In genomic region chr5:61805101-61805500, GRCh38 we compare ENCODE assay signal across 8 cellular contexts.
DNase-seq lines count a peak whose midpoint lies in the region; ATAC-seq and TF ChIP-seq lines count a peak whose summit lies in the region.
"Had no signal": no experiment of that assay in that cellular context is flagged by ENCODE, and none has a peak within 500 bp of the region (broad histone marks: within the 10 kb centered on the region; RNA-seq: fewer than 3 reads in every experiment).

No MANE protein-coding gene starts in this region.

- H3K27me3 ChIP-seq in HCT116 (ENCODE audit: insufficient read depth, low read length) (peaks cover 36% of the 10 kb centered on the region; the same call in 1 of the 2 replicates), SK-N-SH (ENCODE audit: insufficient read depth) (no peaks in the 10 kb centered on the region), smooth muscle cell (ENCODE audit: low read depth) (no peaks in the 10 kb centered on the region)

- RAD21 ChIA-PET in HCT116 (lab: Charles Lee; ENCODE audit: low non-redundant PET in 1 of 2, low total read pairs in 2 of 2, uncharacterized antibody in 2 of 2, unreplicated experiment in 2 of 2), result no interaction called here

- H3K4me3 ChIP-seq in HCT116 (replicated peaks in 1 of 2; ENCODE audit: low read depth in 1 of 2, low read length in 2 of 2) (no peak overlapping the region), SK-N-SH (ENCODE audit: low read depth in 2 of 2, low read length in 1 of 2) (no peak overlapping the region), fibroblast of mammary gland (ENCODE audit: control insufficient read depth, low read depth, low read length) (no peak overlapping the region), smooth muscle cell (no peak overlapping the region)

- DNase-seq in HCT116 (ENCODE audit: low read depth, low spot score), result no peak
- no peak for DNase-seq in SK-N-SH
- peak; percentile 57 for DNase-seq in fibroblast of mammary gland (ENCODE audit: low read depth)
- no peak for DNase-seq in smooth muscle cell (lab: John Stamatoyannopoulos, UW; ENCODE audit: unreplicated experiment)
- no peak for DNase-seq in effector CD4-positive, alpha-beta T cell
- no peak for DNase-seq in anterior cingulate cortex (lab: John Stamatoyannopoulos, UW)
- no peak for DNase-seq in cortex of kidney (lab: John Stamatoyannopoulos, UW)
- DNase-seq: NCI-H1105 had no signal

- POLR2A ChIA-PET in HCT116 (lab: Charles Lee), result no interaction called here
- POLR2A ChIA-PET in SK-N-SH (lab: Yijun Ruan, JAX), result no interaction called here

- H3F3A ChIP-seq in SK-N-SH (replicated peaks; ENCODE audit: insufficient read depth), result no peaks in the 10 kb centered on the region
- H3F3A ChIP-seq in smooth muscle cell (ENCODE audit: low read depth), result no peaks in the 10 kb centered on the region

- 26% methylated on average over 5 of the region's 5 CpGs for WGBS in SK-N-SH (ENCODE audit: low lambda C conversion rate)
- WGBS in smooth muscle cell (ENCODE audit: low lambda C conversion rate), result 16% methylated on average over 5 of the region's 5 CpGs

- TF ChIP-seq RAD21 in HCT116 (IDR thresholded peaks at IDR 0.05; ENCODE audit: low read depth) (no peak), SK-N-SH (IDR thresholded peaks at IDR 0.05; ENCODE audit: low read length) (no peak)

- H3K9me2 ChIP-seq in HCT116 (ENCODE audit: insufficient read depth) (no peaks in the 10 kb centered on the region), SK-N-SH (no peaks in the 10 kb centered on the region)

- H3K9ac ChIP-seq in HCT116 (ENCODE audit: low read length) (no peak overlapping the region), SK-N-SH (no peak overlapping the region), smooth muscle cell (ENCODE audit: low read depth) (no peak overlapping the region)

- intact Hi-C loops in HCT116 (cut with micrococcal nuclease), result no loop called here

- H3K36me3 ChIP-seq in HCT116 (ENCODE audit: control insufficient read depth in 1 of 2, insufficient read depth in 2 of 2, low read length in 2 of 2) (no peaks in the 10 kb centered on the region), SK-N-SH (replicated peaks in 1 of 2; ENCODE audit: control insufficient read depth in 1 of 2, insufficient read depth in 2 of 2, low read length in 1 of 2) (no peaks in the 10 kb centered on the region), smooth muscle cell (ENCODE audit: low read depth) (no peaks in the 10 kb centered on the region)

- TF ChIP-seq CTCF in HCT116 (IDR thresholded peaks at IDR 0.05 in 2 of 3, conservative IDR thresholded peaks at IDR 0.05 in 1 of 3; ENCODE audit: borderline replicate concordance in 1 of 3, insufficient read depth in 1 of 3, low read depth in 2 of 3, low read length in 2 of 3) (no peak), SK-N-SH (IDR thresholded peaks at IDR 0.05) (no peak), fibroblast of mammary gland (conservative IDR thresholded peaks at IDR 0.05; ENCODE audit: control insufficient read depth, insufficient read depth, low read depth, low read length) (no peak), smooth muscle cell (IDR thresholded peaks at IDR 0.05; ENCODE audit: borderline replicate concordance, insufficient read depth, poor library complexity, severe bottlenecking) (no peak)

- TF ChIP-seq EP300 in SK-N-SH (IDR thresholded peaks at IDR 0.05; ENCODE audit: borderline replicate concordance in 1 of 2, low read depth in 1 of 2, low read length in 1 of 2), result no peak

- no peak overlapping the region for H2AFZ ChIP-seq in HCT116 (ENCODE audit: low read depth, low read length, poor library complexity, severe bottlenecking)
- no peak overlapping the region for H2AFZ ChIP-seq in SK-N-SH (ENCODE audit: low read depth)
- peak overlapping the region; percentile 22 for H2AFZ ChIP-seq in smooth muscle cell (ENCODE audit: low read depth)

- H3K27ac ChIP-seq in HCT116 (ENCODE audit: low read depth, low read length), result no peak overlapping the region
- no peak overlapping the region for H3K27ac ChIP-seq in SK-N-SH (ENCODE audit: low read depth in 2 of 2, low read length in 1 of 2)
- peak overlapping the region; percentile 61 for H3K27ac ChIP-seq in smooth muscle cell (ENCODE audit: low read depth)

- no TSS peak for BruUV-seq in HCT116 (replicated peaks; lab: Mats Ljungman, UMichigan)

- peaks cover 9 to 10% of the 10 kb centered on the region in 2 experiments for H3K4me1 ChIP-seq in HCT116 (ENCODE audit: control insufficient read depth in 1 of 2, insufficient read depth in 2 of 2, low read length in 2 of 2)
- peaks cover 0 to 10% of the 10 kb centered on the region in 2 experiments; a peak in 1 of 4 replicates for H3K4me1 ChIP-seq in SK-N-SH (ENCODE audit: control insufficient read depth in 1 of 2, insufficient read depth in 2 of 2, low read depth in 1 of 2, low read length in 1 of 2)
- H3K4me1 ChIP-seq in smooth muscle cell (ENCODE audit: low read depth), result no peaks in the 10 kb centered on the region

- H3K9me3 ChIP-seq in HCT116 (ENCODE audit: control insufficient read depth in 1 of 2, insufficient read depth in 1 of 2, low read depth in 1 of 2, low read length in 2 of 2), result no peaks in the 10 kb centered on the region
- no peaks in the 10 kb centered on the region for H3K9me3 ChIP-seq in SK-N-SH
- no peaks in the 10 kb centered on the region for H3K9me3 ChIP-seq in smooth muscle cell (replicated peaks; ENCODE audit: low read depth)

- TF ChIP-seq POLR2A in HCT116 (IDR thresholded peaks at IDR 0.05; ENCODE audit: borderline replicate concordance, extremely low read depth, insufficient read depth, insufficient read length), result no peak

- CTCF ChIA-PET in HCT116 (lab: Charles Lee), result no interaction called here
- CTCF ChIA-PET in SK-N-SH (lab: Yijun Ruan, JAX), result interaction anchor here (0.6 to 1.1 kb wide), 3 partner anchors 9 to 33 kb away, joined by 3 read pairs; no protein-coding TSS in a partner anchor

- peak; percentile 63 for ATAC-seq in HCT116

- H3K79me2 ChIP-seq in HCT116 (ENCODE audit: insufficient read depth, low read length), result no peaks in the 10 kb centered on the region
- H3K79me2 ChIP-seq in SK-N-SH (ENCODE audit: insufficient read depth), result no peaks in the 10 kb centered on the region
- H3K79me2 ChIP-seq in smooth muscle cell (ENCODE audit: low read depth), result no peaks in the 10 kb centered on the region

- H3K4me2 ChIP-seq in HCT116 (ENCODE audit: low read length) (peak overlapping the region; percentile 24), SK-N-SH (peak overlapping the region; percentile 47; the same call in 1 of the 2 replicates), smooth muscle cell (peak overlapping the region; percentile 56)

- H4K20me1 ChIP-seq in HCT116 (ENCODE audit: insufficient read depth) (no peaks in the 10 kb centered on the region), SK-N-SH (ENCODE audit: insufficient read depth) (no peaks in the 10 kb centered on the region), smooth muscle cell (ENCODE audit: low read depth) (no peaks in the 10 kb centered on the region)

TF ChIP-seq in HCT116, 20 proteins besides CTCF, POLR2A, EP300 and RAD21:
- TF ChIP-seq YY1 (IDR thresholded peaks at IDR 0.05; ENCODE audit: extremely low read depth, insufficient replicate concordance, low read depth, low read length), result no peak
- no peak for TF ChIP-seq CEBPB (IDR thresholded peaks at IDR 0.05; ENCODE audit: low read depth)
- TF ChIP-seq FOSL1 (IDR thresholded peaks at IDR 0.05; ENCODE audit: low read depth), result no peak

TF ChIP-seq in SK-N-SH, 30 proteins besides CTCF, POLR2A, EP300 and RAD21:
- TF ChIP-seq TEAD4 (IDR thresholded peaks at IDR 0.05; ENCODE audit: borderline replicate concordance, insufficient read depth), result 0 out of 2 replicates have a peak, but pooled peaks have one; percentile 17
- TF ChIP-seq MAX (IDR thresholded peaks at IDR 0.05; ENCODE audit: low read depth), result 0 out of 2 replicates have a peak, but pooled peaks have one; percentile 29
- TF ChIP-seq FOSL2 (IDR thresholded peaks at IDR 0.05; ENCODE audit: borderline replicate concordance, low read depth), result peak; percentile 87
- no peak for TF ChIP-seq USF1 (IDR thresholded peaks at IDR 0.05; ENCODE audit: borderline replicate concordance, low read depth)
- TF ChIP-seq JUND (IDR thresholded peaks at IDR 0.05), result peak; percentile 86
- TF ChIP-seq TCF12 (IDR thresholded peaks at IDR 0.05), result peak; percentile 50; the same call in 1 of the 2 replicates

Comparison
In these comparisons a context has a peak if more than half of its experiments do, and no peak if none do; other contexts are left out.
1. Of the 11 proteins assayed by ChIP-seq in both SK-N-SH and HCT116: peak only in SK-N-SH: JUND and MAX; only in HCT116: none; in both: none; in neither: 9.